In the genomic region with DNA sequence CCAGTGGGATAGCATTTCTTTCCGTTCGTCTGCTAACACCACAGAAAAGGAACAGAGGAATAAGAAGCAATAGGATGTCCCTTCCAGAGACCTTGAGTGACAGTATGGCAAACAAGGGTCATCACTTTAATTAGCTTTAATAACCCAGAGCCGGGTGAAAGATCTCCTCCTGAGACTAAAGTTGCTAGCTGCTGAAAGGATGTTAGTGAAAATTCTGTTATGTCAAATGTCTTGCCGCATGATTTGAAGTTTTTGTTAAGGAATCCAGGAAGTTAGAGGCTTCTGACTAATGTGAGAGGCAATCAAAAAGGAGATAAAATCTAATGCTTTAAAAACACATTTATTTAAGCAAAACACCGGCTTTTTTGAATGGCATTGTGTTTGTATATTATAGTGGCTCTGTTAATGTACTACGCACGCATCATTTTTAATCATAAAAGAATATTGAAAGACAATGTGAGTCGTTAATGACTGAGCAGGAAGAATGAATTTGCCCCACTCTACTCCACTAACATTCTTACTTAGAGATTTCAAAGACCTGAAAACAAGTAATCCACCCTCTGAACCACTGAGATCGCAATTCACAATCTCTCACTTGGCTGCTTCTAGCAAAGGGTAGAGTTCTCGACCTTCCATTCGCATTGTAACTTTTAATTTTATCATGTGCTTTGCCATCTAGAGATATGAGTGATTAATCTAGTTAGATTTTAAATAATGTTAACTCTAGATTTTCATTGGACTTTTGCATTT, we compare ENCODE assay signal across 11 cellular contexts.
"Had no signal": no experiment of that assay in that cellular context is flagged by ENCODE, and none has a peak within 500 bp of the region (broad histone marks: within the 10 kb centered on the region; RNA-seq: fewer than 3 reads in every experiment).

No MANE protein-coding gene starts in this region.

- H3K36me3 ChIP-seq: stomach, thoracic aorta had no signal

- H3K27me3 ChIP-seq: foreskin keratinocyte, stomach had no signal

- H3K9me3 ChIP-seq: stomach, thoracic aorta had no signal

- H3K27ac ChIP-seq: foreskin keratinocyte, skin epidermis, stomach, thoracic aorta had no signal

- DNase-seq: activated B cell treated with CpG ODN at 0.5 μM for 24 hours; activated CD4-positive, alpha-beta T cell treated with anti-CD3 and anti-CD28 coated beads, Interleukin-2, amount 10 ng/mL, durations not matched to agents 24 days and 14 days; activated naive CD4-positive, alpha-beta T cell treated with Interleukin-2 at 50 U/mL for 16 hours; activated naive CD8-positive, alpha-beta T cell treated with anti-CD3 and anti-CD28 coated beads, Interleukin-2, amount 50 U/mL, for 24 hours; dermis blood vessel endothelial cell; naive B cell; stomach had no signal

- H3K4me3 ChIP-seq: skin epidermis, stomach, thoracic aorta had no signal

- ATAC-seq: activated naive CD8-positive, alpha-beta T cell treated with anti-CD3 and anti-CD28 coated beads, Interleukin-2, amount 50 U/mL, for 24 hours; foreskin keratinocyte; SK-N-SH treated with all-trans-retinoic acid at 6 μM for 48 hours had no signal

- H3K4me1 ChIP-seq: foreskin keratinocyte, stomach had no signal
